ENCODE assay signal across 16 cellular contexts in genomic region chr14:77003960-77004710, GRCh38. TPM values are rescaled to one million over a fixed set of nuclear protein-coding genes. Genes with fewer than 3 reads are reported as not detected.
DNase-seq lines count a peak whose midpoint lies in the region; ATAC-seq and TF ChIP-seq lines count a peak whose summit lies in the region.
"Had no signal": no experiment of that assay in that cellular context is flagged by ENCODE, and none has a peak within 500 bp of the region (broad histone marks: within the 10 kb centered on the region; RNA-seq: fewer than 3 reads in every experiment).

No MANE protein-coding gene starts in this region.

- H4K5ac ChIP-seq in IMR-90 (ENCODE audit: low read depth, low read length): no peak overlapping the region

- H3K4me2 ChIP-seq in IMR-90 (ENCODE audit: low read depth, low read length): no peak overlapping the region
- H3K4me2 ChIP-seq: KMS-11 had no signal

- no peaks in the 10 kb centered on the region for H3K79me1 ChIP-seq in IMR-90 (ENCODE audit: low read depth in 1 of 2, low read length in 2 of 2)

- TF ChIP-seq CTCF in IMR-90 (conservative IDR thresholded peaks at IDR 0.05; ENCODE audit: low read depth, low read length) (no peak), cardiac fibroblast (IDR thresholded peaks at IDR 0.05; ENCODE audit: low read depth, low read length) (no peak), mesothelial cell of epicardium (IDR thresholded peaks at IDR 0.05; ENCODE audit: unreplicated experiment) (no peak)

- peak overlapping the region; percentile 11; the same call in 1 of the 2 replicates for H2AK5ac ChIP-seq in IMR-90 (ENCODE audit: low read depth, low read length)

- in situ Hi-C loops in IMR-90 (cut with MboI; ENCODE audit: low sequenced_read_pairs): no loop called here

- dilution Hi-C loops in IMR-90 (cut with HindIII; ENCODE audit: low sequenced_read_pairs, unreplicated experiment): no loop called here

- H3K4ac ChIP-seq in IMR-90 (ENCODE audit: low read depth, low read length): no peak overlapping the region

- no peaks in the 10 kb centered on the region for H4K20me1 ChIP-seq in IMR-90 (ENCODE audit: insufficient read depth, low read length)

- H3K4me3 ChIP-seq in ACC112 (ENCODE audit: low read depth, low read length) (no peak overlapping the region), IMR-90 (ENCODE audit: insufficient read depth, low read depth, low read length) (no peak overlapping the region), cardiac fibroblast (replicated peaks in 1 of 2; ENCODE audit: low read depth in 2 of 2, low read length in 2 of 2) (no peak overlapping the region)
- no peak overlapping the region for H3K4me3 ChIP-seq in CD4-positive, alpha-beta memory T cell (ENCODE audit: low read length in 2 of 2)
- H3K4me3 ChIP-seq: uterus had no signal

- no peak overlapping the region for H3K14ac ChIP-seq in IMR-90 (replicated peaks; ENCODE audit: low read depth, low read length)

- no peak overlapping the region for H3K4me3 Mint-ChIP-seq in mesothelial cell of epicardium
- H3K4me3 Mint-ChIP-seq in CD4-positive, alpha-beta memory T cell: no peak overlapping the region
- H3K4me3 Mint-ChIP-seq: activated CD4-positive, alpha-beta T cell treated with anti-CD3 and anti-CD28 coated beads, Interleukin-2, amount 10 ng/mL, durations not matched to agents 7 days and 5 days; naive B cell had no signal

- H3K9me3 Mint-ChIP-seq in mesothelial cell of epicardium: no peaks in the 10 kb centered on the region
- H3K9me3 Mint-ChIP-seq in CD4-positive, alpha-beta memory T cell: no peaks in the 10 kb centered on the region
- H3K9me3 Mint-ChIP-seq: activated CD4-positive, alpha-beta T cell treated with anti-CD3 and anti-CD28 coated beads, Interleukin-2, amount 10 ng/mL, durations not matched to agents 7 days and 5 days; naive B cell had no signal

- H2BK20ac ChIP-seq in IMR-90 (ENCODE audit: low read depth, low read length): no peak overlapping the region

- H3K9me1 ChIP-seq in IMR-90 (ENCODE audit: insufficient read depth, low read length): peaks cover 6% of the 10 kb centered on the region

- DNase-seq in IMR-90 (peak; percentile 85), cardiac fibroblast (ENCODE audit: low read depth in 2 of 2) (peak; percentile 28 to 44), mesothelial cell of epicardium (ENCODE audit: low spot score in 2 of 2, unreplicated experiment in 2 of 2) (no peak), NCI-H1436 treated with DMSO at 0.1 percent for 48 hours (lab: John Stamatoyannopoulos, UW) (no peak)
- DNase-seq in activated CD8-positive, alpha-beta memory T cell treated with anti-CD3 and anti-CD28 coated beads for 24 hours: no peak
- no peak for DNase-seq in stimulated activated CD4-positive, alpha-beta T cell treated with anti-CD3 and anti-CD28 coated beads, Interleukin-15, amount 100 ng/mL, for 24 hours
- no peak for DNase-seq in CD4-positive, alpha-beta memory T cell
- DNase-seq: activated CD4-positive, alpha-beta T cell treated with anti-CD3 and anti-CD28 coated beads, Interleukin-2, amount 10 ng/mL, durations not matched to agents 7 days and 5 days; activated effector memory CD4-positive, alpha-beta T cell treated with Interleukin-2 at 50 U/mL for 16 hours; cerebellar nuclear complex; DND-41; naive B cell; NCI-H2081 treated with DMSO at 0.1 percent for 48 hours; uterus had no signal

- H3K23ac ChIP-seq in IMR-90 (ENCODE audit: low read depth, low read length): no peak overlapping the region

- intact Hi-C loops in IMR-90 (cut with micrococcal nuclease): no loop called here
- intact Hi-C loops in CD4-positive, alpha-beta memory T cell (cut with micrococcal nuclease): no loop called here

- CTCF ChIA-PET in IMR-90 (lab: Yijun Ruan, JAX): no interaction called here
- CTCF ChIA-PET in CD4-positive, alpha-beta memory T cell (lab: Charles Lee; ENCODE audit: partially characterized antibody): interaction anchor here (0.6 to 0.9 kb wide), 2 partner anchors 57 to 91 kb away, joined by 3 to 4 read pairs; no protein-coding TSS in a partner anchor

- WGBS in IMR-90 (ENCODE audit: extremely low coverage in 2 of 2, insufficient read length in 1 of 2), 2 experiments: 94% methylated on average over 3 of the region's 5 CpGs; no CpG with 5 or more reads in 1 of the 2 experiments

- no peak for TF ChIP-seq POLR2A in IMR-90 (IDR thresholded peaks at IDR 0.05; ENCODE audit: low read depth, low read length)

- H3K36me3 Mint-ChIP-seq in mesothelial cell of epicardium: no peaks in the 10 kb centered on the region
- H3K36me3 Mint-ChIP-seq in CD4-positive, alpha-beta memory T cell: no peaks in the 10 kb centered on the region
- H3K36me3 Mint-ChIP-seq: naive B cell had no signal

- no peaks in the 10 kb centered on the region for H3K79me2 ChIP-seq in ACC112 (ENCODE audit: control insufficient read depth, insufficient read depth, low read length, unreplicated experiment)

- ATAC-seq in IMR-90 (ENCODE audit: low read depth): peak; percentile 72

- POLR2A ChIA-PET in IMR-90 (lab: Charles Lee; ENCODE audit: unreplicated experiment): no interaction called here
- POLR2A ChIA-PET in CD4-positive, alpha-beta memory T cell (lab: Charles Lee; ENCODE audit: partially characterized antibody): no interaction called here

- no peak overlapping the region for H3K18ac ChIP-seq in IMR-90 (ENCODE audit: low read depth, low read length)

- no peak for TF ChIP-seq RAD21 in IMR-90 (IDR thresholded peaks at IDR 0.05; ENCODE audit: low read length)

- no peak overlapping the region for H2BK120ac ChIP-seq in IMR-90 (ENCODE audit: low read depth, low read length)

- H2AK9ac ChIP-seq in IMR-90 (replicated peaks; ENCODE audit: low read depth, low read length, poor library complexity): no peak overlapping the region

- H2BK15ac ChIP-seq in IMR-90 (ENCODE audit: low read depth, low read length): no peak overlapping the region

- H3K27me3 Mint-ChIP-seq in mesothelial cell of epicardium (ENCODE audit: low read depth): no peaks in the 10 kb centered on the region
- H3K27me3 Mint-ChIP-seq in CD4-positive, alpha-beta memory T cell: no peaks in the 10 kb centered on the region
- H3K27me3 Mint-ChIP-seq: activated CD4-positive, alpha-beta T cell treated with anti-CD3 and anti-CD28 coated beads, Interleukin-2, amount 10 ng/mL, durations not matched to agents 7 days and 5 days; naive B cell had no signal

- H3K4me1 Mint-ChIP-seq in mesothelial cell of epicardium: peaks cover 79% of the 10 kb centered on the region
- H3K4me1 Mint-ChIP-seq in CD4-positive, alpha-beta memory T cell: peaks cover 0 to 1% (median 0%) of the 10 kb centered on the region in 4 donors

- H2AFZ ChIP-seq in ACC112 (ENCODE audit: low read length, unreplicated experiment) (peak overlapping the region; percentile 36), IMR-90 (replicated peaks; ENCODE audit: low read length, poor library complexity) (peak overlapping the region; percentile 9)

- no peak overlapping the region for H4K8ac ChIP-seq in IMR-90 (ENCODE audit: low read depth in 2 of 2, low read length in 2 of 2)

- H3K36me3 ChIP-seq in ACC112 (ENCODE audit: insufficient read depth, low read length) (no peaks in the 10 kb centered on the region), IMR-90 (ENCODE audit: control insufficient read depth, insufficient read depth, low read length) (no peaks in the 10 kb centered on the region)
- H3K36me3 ChIP-seq in CD4-positive, alpha-beta memory T cell (ENCODE audit: insufficient read depth, low read length): no peaks in the 10 kb centered on the region
- H3K36me3 ChIP-seq: uterus had no signal

- 0 out of 2 replicates have a peak overlapping the region, but pooled peaks have one; percentile 8 for H4K91ac ChIP-seq in IMR-90 (ENCODE audit: insufficient read depth, low read depth, low read length)

- H3K27me3 ChIP-seq in ACC112 (ENCODE audit: insufficient read depth, low read length) (no peaks in the 10 kb centered on the region), IMR-90 (ENCODE audit: control insufficient read depth, insufficient read depth, low read length) (no peaks in the 10 kb centered on the region)
- H3K27me3 ChIP-seq in CD4-positive, alpha-beta memory T cell (ENCODE audit: insufficient read depth, low read length): no peaks in the 10 kb centered on the region
- H3K27me3 ChIP-seq: uterus had no signal

- H3K56ac ChIP-seq in IMR-90 (ENCODE audit: extremely low read depth, insufficient read depth, low read length): no peak overlapping the region

- no peak overlapping the region for H2BK5ac ChIP-seq in IMR-90 (ENCODE audit: low read depth, low read length, poor library complexity, severe bottlenecking)

- no peaks in the 10 kb centered on the region for H3K9me3 ChIP-seq in IMR-90 (ENCODE audit: control insufficient read depth, insufficient read depth, low read length)
- H3K9me3 ChIP-seq in CD4-positive, alpha-beta memory T cell (ENCODE audit: control insufficient read depth in 1 of 2, low read length in 2 of 2): no peaks in the 10 kb centered on the region
- H3K9me3 ChIP-seq: uterus had no signal

- peaks cover 13% of the 10 kb centered on the region for H3K4me1 ChIP-seq in ACC112 (ENCODE audit: control insufficient read depth, insufficient read depth, low read length, unreplicated experiment)
- peaks cover 17% of the 10 kb centered on the region for H3K4me1 ChIP-seq in IMR-90 (ENCODE audit: control insufficient read depth, insufficient read depth, low read length)
- H3K4me1 ChIP-seq in CD4-positive, alpha-beta memory T cell (ENCODE audit: insufficient read depth, low read length): no peaks in the 10 kb centered on the region

- H3K27ac ChIP-seq in ACC112 (ENCODE audit: low read depth, low read length) (peak overlapping the region; percentile 29; the same call in 1 of the 2 replicates), IMR-90 (ENCODE audit: insufficient read depth, low read length) (peak overlapping the region; percentile 29; the same call in 1 of the 2 replicates)
- no peak overlapping the region for H3K27ac ChIP-seq in CD4-positive, alpha-beta memory T cell (ENCODE audit: low read depth, low read length)
- H3K27ac ChIP-seq: KMS-11 had no signal

- peak overlapping the region; percentile 90 for H3K27ac Mint-ChIP-seq in mesothelial cell of epicardium
- H3K27ac Mint-ChIP-seq in CD4-positive, alpha-beta memory T cell: peak overlapping the region in 2 of 7 donors; percentile 27 to 55
- H3K27ac Mint-ChIP-seq: activated CD4-positive, alpha-beta T cell treated with anti-CD3 and anti-CD28 coated beads, Interleukin-2, amount 10 ng/mL, durations not matched to agents 7 days and 5 days had no signal

- no TSS peak for BruUV-seq in IMR-90 (replicated peaks; lab: Mats Ljungman, UMichigan)

- H3K9ac ChIP-seq in IMR-90 (ENCODE audit: low read depth, low read length): no peak overlapping the region
- H3K9ac ChIP-seq: KMS-11 had no signal

TF ChIP-seq in IMR-90, 13 proteins besides CTCF, POLR2A, EP300 and RAD21 (continues in another document):
- peak; percentile 19; the same call in 1 of the 2 replicates for TF ChIP-seq MAFK (IDR thresholded peaks at IDR 0.05; ENCODE audit: low read depth, low read length)
- TF ChIP-seq CEBPB (IDR thresholded peaks at IDR 0.05; ENCODE audit: low read depth, low read length): 0 out of 2 replicates have a peak, but pooled peaks have one; percentile 29

RNA-seq across cellular contexts. Expression of gene IRF2BPL, which starts 24.4 kb away (rescaled TPM):
- total RNA-seq in IMR-90 (2012; rRNA removed) (6.3 and 8.9 TPM in 2 replicates), mesothelial cell of epicardium (126 to 131 TPM (median 128 TPM) in 3 replicates)
- 14.5 and 15.8 TPM in 2 replicates for polyA plus RNA-seq in IMR-90 (2012; rRNA removed)
- polyA plus RNA-seq in IMR-90 (2012; cell fraction: cytosol; rRNA removed): 13.2 and 35.9 TPM in 2 replicates
- polyA plus RNA-seq in IMR-90 (2012; cell fraction: nucleus; rRNA removed; ENCODE audit: low replicate concordance): 24.7 and 36.8 TPM in 2 replicates
- total RNA-seq in CD4-positive, alpha-beta memory T cell: 10 to 100 TPM; 36.6 to 37.7 TPM
- polyA plus RNA-seq in CD4-positive, alpha-beta memory T cell: 1 to 10 TPM; 1.2 to 3.8 TPM

Comparison
In these comparisons a context has a peak if more than half of its experiments do, and no peak if none do; other contexts are left out.
1. DNase-seq: peak in IMR-90 (single experiment) and cardiac fibroblast (2 of 2); none in mesothelial cell of epicardium (0 of 2), activated CD8-positive, alpha-beta memory T cell treated with anti-CD3 and anti-CD28 coated beads for 24 hours (single experiment), NCI-H1436 treated with DMSO at 0.1 percent for 48 hours (single experiment), stimulated activated CD4-positive, alpha-beta T cell treated with anti-CD3 and anti-CD28 coated beads, Interleukin-15, amount 100 ng/mL, for 24 hours (single experiment) and CD4-positive, alpha-beta memory T cell (0 of 5).